ENCODE assay signal across 26 cellular contexts in the genomic region with DNA sequence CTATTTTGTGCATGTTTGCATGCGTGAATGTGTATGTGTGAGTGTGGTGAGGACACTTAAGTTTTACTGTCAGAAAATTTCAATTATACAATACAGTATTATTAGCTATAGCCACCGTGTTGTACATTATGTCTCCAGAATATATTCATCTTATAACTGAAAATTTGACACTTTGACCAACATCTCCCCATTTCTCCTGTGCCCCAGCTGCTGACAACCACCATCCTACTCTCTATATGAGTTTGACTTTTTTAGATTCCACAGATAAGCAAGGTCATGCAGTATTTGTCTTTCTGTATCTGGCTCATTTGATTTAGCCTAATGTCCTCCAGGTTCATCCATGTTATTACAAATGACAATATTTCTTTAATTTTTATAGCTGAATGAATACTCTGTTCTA.
"Had no signal": no experiment of that assay in that cellular context is flagged by ENCODE, and none has a peak within 500 bp of the region (broad histone marks: within the 10 kb centered on the region; RNA-seq: fewer than 3 reads in every experiment).

No MANE protein-coding gene starts in this region.

- H3K9me3 Mint-ChIP-seq: nephron, neural crest cell had no signal

- H3K4me3 Mint-ChIP-seq: naive thymus-derived CD8-positive, alpha-beta T cell; nephron; neural crest cell; stimulated activated naive B cell treated with anti-CD40 and anti-IgM and Interleukin-4, amounts not matched to agents 10 μg/mL and 1 μg/mL and 100 μg/mL, for 72 hours had no signal

- DNase-seq: left colon; left lung; lower lobe of right lung; mammary epithelial cell; mesenchymal stem cell; naive thymus-derived CD8-positive, alpha-beta T cell; nucleus accumbens; pancreas; posterior cingulate gyrus; retina; right cardiac atrium; stimulated activated CD4-positive, alpha-beta T cell treated with anti-CD3 and anti-CD28 coated beads, Interleukin-12 subunit alpha, Interleukin-12 subunit beta, amount 100 ng/mL, for 4 hours; stimulated activated CD4-positive, alpha-beta T cell treated with anti-CD3 and anti-CD28 coated beads, Interleukin-15, amount 100 ng/mL, for 24 hours; stimulated activated CD4-positive, alpha-beta T cell treated with anti-CD3 and anti-CD28 coated beads, Interleukin-2, amount 100 ng/mL, for 24 hours; stimulated activated CD4-positive, alpha-beta T cell treated with anti-CD3 and anti-CD28 coated beads, Interleukin-4, amount 100 ng/mL, for 1 hour; stimulated activated naive B cell treated with anti-CD40 and anti-IgM and Interleukin-4, amounts not matched to agents 10 μg/mL and 1 μg/mL and 100 μg/mL, for 72 hours; stimulated activated naive CD8-positive, alpha-beta T cell treated with anti-CD3 and anti-CD28 coated beads, Interleukin-15, Interleukin-2, amounts not matched to agents 100 U/mL and 50 U/mL, for 24 hours; stomach; testis; thyroid gland; transverse colon; upper lobe of left lung had no signal

- H3K4me1 Mint-ChIP-seq: naive thymus-derived CD8-positive, alpha-beta T cell; nephron; stimulated activated naive B cell treated with anti-CD40 and anti-IgM and Interleukin-4, amounts not matched to agents 10 μg/mL and 1 μg/mL and 100 μg/mL, for 72 hours had no signal

- FAIRE-seq: keratinocyte, pancreas had no signal

- H3K27me3 Mint-ChIP-seq: naive thymus-derived CD8-positive, alpha-beta T cell; stimulated activated naive B cell treated with anti-CD40 and anti-IgM and Interleukin-4, amounts not matched to agents 10 μg/mL and 1 μg/mL and 100 μg/mL, for 72 hours had no signal

- H3K27ac Mint-ChIP-seq: naive thymus-derived CD8-positive, alpha-beta T cell; nephron; stimulated activated naive B cell treated with anti-CD40 and anti-IgM and Interleukin-4, amounts not matched to agents 10 μg/mL and 1 μg/mL and 100 μg/mL, for 72 hours had no signal

- ATAC-seq: left colon; left lung; lower lobe of right lung; naive thymus-derived CD8-positive, alpha-beta T cell; pancreas; right cardiac atrium; sciatic nerve; stimulated activated naive B cell treated with anti-CD40 and anti-IgM and Interleukin-4, amounts not matched to agents 10 μg/mL and 1 μg/mL and 100 μg/mL, for 72 hours; stimulated activated naive CD8-positive, alpha-beta T cell treated with anti-CD3 and anti-CD28 coated beads, Interleukin-15, Interleukin-2, amounts not matched to agents 100 U/mL and 50 U/mL, for 24 hours had no signal

- H3K36me3 Mint-ChIP-seq: naive thymus-derived CD8-positive, alpha-beta T cell; stimulated activated naive B cell treated with anti-CD40 and anti-IgM and Interleukin-4, amounts not matched to agents 10 μg/mL and 1 μg/mL and 100 μg/mL, for 72 hours had no signal
